Comparison of ENCODE assay signal across 21 cellular contexts in the genomic region with DNA sequence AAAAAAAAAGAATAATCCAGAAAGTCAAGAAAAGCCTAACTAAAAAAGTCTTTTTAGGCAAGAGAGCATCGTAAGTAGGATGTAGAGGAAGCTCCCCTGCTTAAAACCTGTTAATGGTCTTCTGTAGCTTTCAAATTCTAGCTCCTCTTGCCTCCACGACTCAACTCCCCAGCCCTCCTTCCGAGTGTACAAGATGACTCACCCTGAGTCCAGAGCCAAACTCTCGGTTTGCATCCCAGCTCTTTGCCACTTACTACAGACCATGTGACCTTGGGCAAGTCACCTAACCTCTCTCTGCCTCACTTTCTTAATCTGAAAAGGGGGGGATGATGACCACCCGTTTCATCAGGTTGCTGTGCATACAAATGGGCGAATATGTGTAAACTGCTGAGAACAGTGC.
A peak's percentile ranks its signal among the peaks of the same experiment; 100 is the strongest.
DNase-seq lines count a peak whose midpoint lies in the region; ATAC-seq and TF ChIP-seq lines count a peak whose summit lies in the region.
"Had no signal": no experiment of that assay in that cellular context is flagged by ENCODE, and none has a peak within 500 bp of the region (broad histone marks: within the 10 kb centered on the region; RNA-seq: fewer than 3 reads in every experiment).

No MANE protein-coding gene starts in this region.

- 40% methylated on average over 4 of the region's 6 CpGs for WGBS in mammary epithelial cell (ENCODE audit: low coverage, missing lambda C conversion rate)

- TF ChIP-seq CTCF in LNCaP clone FGC (IDR thresholded peaks at IDR 0.05; ENCODE audit: control insufficient read depth, extremely low read depth, insufficient read depth) (no peak), mammary epithelial cell (conservative IDR thresholded peaks at IDR 0.05 in 1 of 2, IDR thresholded peaks at IDR 0.05 in 1 of 2; ENCODE audit: extremely low read depth in 1 of 2, insufficient read depth in 1 of 2, low read depth in 1 of 2, low read length in 2 of 2) (no peak)

- H3K4me1 ChIP-seq in mammary epithelial cell (ENCODE audit: insufficient read depth, low read length), result no peaks in the 10 kb centered on the region
- H3K4me1 ChIP-seq: ascending aorta, BLaER1, left ventricle myocardium inferior, uterus had no signal

- H3K4me3 ChIP-seq in LNCaP clone FGC (ENCODE audit: low read depth, low read length), result no peak overlapping the region
- H3K4me3 ChIP-seq in mammary epithelial cell (replicated peaks in 1 of 3; ENCODE audit: insufficient read depth in 1 of 3, low read depth in 2 of 3, low read length in 3 of 3), result no peak overlapping the region
- H3K4me3 ChIP-seq: ascending aorta, BLaER1, dorsolateral prefrontal cortex, left ventricle myocardium inferior, uterus had no signal

- H4K20me1 ChIP-seq in mammary epithelial cell (ENCODE audit: insufficient read depth, low read length), result no peaks in the 10 kb centered on the region
- H4K20me1 ChIP-seq: BLaER1 had no signal

- CTCF ChIA-PET in mammary epithelial cell (lab: Charles Lee; ENCODE audit: low non-redundant PET), result no interaction called here

- H3K27me3 ChIP-seq in mammary epithelial cell (ENCODE audit: insufficient read depth, low read length), result no peaks in the 10 kb centered on the region
- H3K27me3 ChIP-seq: ascending aorta, BLaER1, dorsolateral prefrontal cortex, uterus had no signal

- dilution Hi-C loops in mammary epithelial cell (cut with HindIII; ENCODE audit: low sequenced_read_pairs), result no loop called here

- DNase-seq in Daoy (ENCODE audit: low read depth) (peak; percentile 66), LNCaP clone FGC (ENCODE audit: low read depth) (peak; percentile 14), mammary epithelial cell (peak; percentile 25), kidney tubule cell (ENCODE audit: low spot score) (peak; percentile 58), Ammon's horn (ENCODE audit: low spot score) (no peak), SIG-M5 (lab: John Stamatoyannopoulos, UW) (no peak)
- DNase-seq in stimulated activated CD4-positive, alpha-beta T cell treated with anti-CD3 and anti-CD28 coated beads, Interleukin-1b, Interleukin-23, amount 100 ng/mL, for 48 hours, result no peak
- DNase-seq: activated CD4-positive, CD25-positive, alpha-beta regulatory T cell; activated effector memory CD4-positive, alpha-beta T cell treated with Interleukin-2 at 50 U/mL for 16 hours; dorsolateral prefrontal cortex; foreskin melanocyte; left ventricle myocardium inferior; NCI-H1092; NCI-H748 treated with DMSO at 0.1 percent for 48 hours; posterior cingulate gyrus; RPMI8226; stimulated activated naive CD8-positive, alpha-beta T cell treated with anti-CD3 and anti-CD28 coated beads, Interleukin-15, Interleukin-2, amounts not matched to agents 100 U/mL and 50 U/mL, for 24 hours; uterus had no signal

- H3K9ac ChIP-seq in mammary epithelial cell (ENCODE audit: insufficient read depth, low read length), result no peak overlapping the region
- H3K9ac ChIP-seq: BLaER1 had no signal

- H2AFZ ChIP-seq in mammary epithelial cell (ENCODE audit: low read depth, low read length), result no peak overlapping the region

- H3K36me3 ChIP-seq in mammary epithelial cell (ENCODE audit: insufficient read depth, low read length), result no peaks in the 10 kb centered on the region
- H3K36me3 ChIP-seq: ascending aorta, BLaER1, left ventricle myocardium inferior, uterus had no signal

- in situ Hi-C loops in mammary epithelial cell (cut with MboI; ENCODE audit: low sequenced_read_pairs in 2 of 2), result no loop called here

- intact Hi-C loops in mammary epithelial cell (cut with micrococcal nuclease), result no loop called here

- no TSS peak for BruUV-seq in mammary epithelial cell (replicated peaks; lab: Mats Ljungman, UMichigan)

- H3K27ac ChIP-seq in mammary epithelial cell (ENCODE audit: insufficient read depth, low read depth, low read length), result no peak overlapping the region
- H3K27ac ChIP-seq: ascending aorta, BLaER1, dorsolateral prefrontal cortex, left ventricle myocardium inferior, uterus had no signal

- ATAC-seq in GM18498 (IDR thresholded peaks at IDR 0.05; ENCODE audit: unreplicated experiment), result no peak

- no peaks in the 10 kb centered on the region for H3K79me2 ChIP-seq in mammary epithelial cell (ENCODE audit: insufficient read depth, low read length)

- H3K9me3 ChIP-seq in mammary epithelial cell (replicated peaks; ENCODE audit: insufficient read depth, low read length), result no peaks in the 10 kb centered on the region
- H3K9me3 ChIP-seq: ascending aorta, left ventricle myocardium inferior, uterus had no signal

- H3K4me2 ChIP-seq in mammary epithelial cell (ENCODE audit: insufficient read depth, low read depth, low read length), result no peak overlapping the region
- H3K4me2 ChIP-seq: BLaER1 had no signal

Comparison
In these comparisons a context has a peak if more than half of its experiments do, and no peak if none do; other contexts are left out.
1. DNase-seq: peak in Daoy (single experiment), LNCaP clone FGC (single experiment), mammary epithelial cell (single experiment) and kidney tubule cell (single experiment); none in stimulated activated CD4-positive, alpha-beta T cell treated with anti-CD3 and anti-CD28 coated beads, Interleukin-1b, Interleukin-23, amount 100 ng/mL, for 48 hours (single experiment), Ammon's horn (single experiment) and SIG-M5 (single experiment).